Comparison of ENCODE assay signal across 27 cellular contexts in the genomic region with DNA sequence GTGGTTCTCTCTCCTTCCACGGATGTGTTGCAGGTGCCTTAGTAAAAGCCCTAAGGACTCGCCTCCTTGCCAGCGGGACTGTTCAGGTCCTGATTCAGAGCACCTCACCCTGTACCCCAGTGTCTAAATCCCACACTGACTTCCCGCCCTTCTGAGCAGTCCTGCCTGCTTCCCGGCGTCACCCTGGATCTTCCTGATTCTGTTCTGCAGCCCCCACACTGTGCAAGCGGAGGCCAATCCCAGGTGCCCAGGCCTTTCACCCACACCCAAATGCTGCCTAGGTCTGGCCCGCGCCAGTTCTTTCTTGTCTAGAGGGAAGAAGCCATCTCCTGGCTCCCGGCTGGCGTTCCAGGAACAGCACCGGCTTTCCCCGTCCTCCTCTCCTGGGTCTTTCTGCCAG.
"Had no signal": no experiment of that assay in that cellular context is flagged by ENCODE, and none has a peak within 500 bp of the region (broad histone marks: within the 10 kb centered on the region; RNA-seq: fewer than 3 reads in every experiment).

No MANE protein-coding gene starts in this region.

- H3K4me1 ChIP-seq: gastrocnemius medialis, heart right ventricle had no signal

- H3K27ac ChIP-seq: brain microvascular endothelial cell, coronary artery, gastrocnemius medialis, heart right ventricle, WERI-Rb-1 had no signal

- H3K27me3 ChIP-seq: brain microvascular endothelial cell, gastrocnemius medialis had no signal

- DNase-seq: activated B cell treated with CpG ODN at 0.5 μM for 24 hours; activated CD4-positive, alpha-beta T cell treated with anti-CD3 and anti-CD28 coated beads, Interleukin-2, amount 50 U/mL, for 1 hour; activated CD4-positive, alpha-beta T cell treated with anti-CD3 and anti-CD28 coated beads, Interleukin-2, amount 50 U/mL, for 48 hours; activated CD8-positive, alpha-beta memory T cell treated with anti-CD3 and anti-CD28 coated beads for 24 hours; activated CD8-positive, alpha-beta T cell treated with anti-CD3 and anti-CD28 coated beads for 36 hours; activated effector memory CD4-positive, alpha-beta T cell treated with Interleukin-2 at 50 U/mL for 16 hours; activated gamma-delta T cell treated with Interleukin-2 at 50 U/mL for 16 hours; activated naive CD4-positive, alpha-beta T cell treated with anti-CD3 and anti-CD28 coated beads, Interleukin-2, amount 50 U/mL, for 16 hours; activated naive CD4-positive, alpha-beta T cell treated with Interleukin-2 at 50 U/mL for 16 hours; activated T-cell treated with anti-CD3 and anti-CD28 coated beads, Interleukin-2, amount 50 U/mL, for 4 hours; amniotic stem cell; anterior cingulate cortex; brain microvascular endothelial cell; dermis blood vessel endothelial cell; effector CD4-positive, alpha-beta T cell; effector memory CD8-positive, alpha-beta T cell; erythroblast; foreskin fibroblast; gastrocnemius medialis; heart right ventricle; T-helper 1 cell; T-helper 17 cell; T1000; WERI-Rb-1 had no signal

- H3K4me3 ChIP-seq: coronary artery, gastrocnemius medialis, heart right ventricle had no signal

- ATAC-seq: activated CD4-positive, CD25-positive, alpha-beta regulatory T cell treated with anti-CD3 and anti-CD28 coated beads, Interleukin-2, amount 50 U/mL, for 24 hours; activated CD8-positive, alpha-beta T cell treated with anti-CD3 and anti-CD28 coated beads for 36 hours; effector memory CD8-positive, alpha-beta T cell; gastrocnemius medialis; heart right ventricle; T-helper 17 cell had no signal

- H3K36me3 ChIP-seq: brain microvascular endothelial cell, gastrocnemius medialis, heart right ventricle, WERI-Rb-1 had no signal

- FAIRE-seq: astrocyte had no signal

- H3K9me3 ChIP-seq: gastrocnemius medialis had no signal
